Comparison of ENCODE assay signal across 12 cellular contexts in the genomic region with DNA sequence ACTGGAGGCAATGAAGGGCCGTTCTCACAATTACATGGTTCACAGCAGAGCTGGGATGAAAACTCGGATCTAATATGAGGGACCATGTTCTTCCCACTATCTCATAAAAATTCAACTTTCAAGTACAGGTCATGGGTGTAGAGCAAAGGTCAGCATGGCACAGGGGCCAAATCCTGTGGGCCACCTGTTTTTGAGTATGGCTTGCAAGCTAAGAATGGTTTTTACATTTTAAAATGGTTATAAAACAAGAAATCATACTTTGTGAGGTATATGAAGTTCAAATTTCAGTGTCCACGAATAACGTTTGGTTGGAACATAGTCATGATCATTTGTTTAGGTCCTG. TPM values are rescaled to one million over a fixed set of nuclear protein-coding genes. Genes with fewer than 3 reads are reported as not detected.
DNase-seq lines count a peak whose midpoint lies in the region; ATAC-seq and TF ChIP-seq lines count a peak whose summit lies in the region.
"Had no signal": no experiment of that assay in that cellular context is flagged by ENCODE, and none has a peak within 500 bp of the region (broad histone marks: within the 10 kb centered on the region; RNA-seq: fewer than 3 reads in every experiment).

No MANE protein-coding gene starts in this region.

- H3K27ac Mint-ChIP-seq in CD4-positive, CD25-positive, alpha-beta regulatory T cell = peak overlapping the region; percentile 90 to 95 (median 91)
- H3K27ac Mint-ChIP-seq in natural killer cell treated with Interleukin-12 subunit alpha and Interleukin-12 subunit beta and Interleukin-15 and Interleukin-18, amount 100 ng/mL, for 72 hours = peak overlapping the region; percentile 94 to 96

- H3K27me3 ChIP-seq in CD4-positive, CD25-positive, alpha-beta regulatory T cell (ENCODE audit: control insufficient read depth, insufficient read depth, low read length) = no peaks in the 10 kb centered on the region
- no peaks in the 10 kb centered on the region for H3K27me3 ChIP-seq in breast epithelium

- TF ChIP-seq POLR2A in NB4 (IDR thresholded peaks at IDR 0.05; ENCODE audit: extremely low read depth, insufficient read length) = no peak
- no peak for TF ChIP-seq POLR2A in breast epithelium (IDR thresholded peaks at IDR 0.05)

- peak overlapping the region; percentile 99 for H3K27ac ChIP-seq in CD4-positive, CD25-positive, alpha-beta regulatory T cell (ENCODE audit: insufficient read depth, low read length, poor library complexity, severe bottlenecking)
- H3K27ac ChIP-seq in breast epithelium = peak overlapping the region; percentile 8 to 30
- H3K27ac ChIP-seq: prostate gland, VCaP had no signal

- peak overlapping the region; percentile 95 for H3K4me3 ChIP-seq in CD4-positive, CD25-positive, alpha-beta regulatory T cell (ENCODE audit: low read depth, low read length)
- H3K4me3 ChIP-seq in NB4 (ENCODE audit: low read depth, low read length) (peak overlapping the region; percentile 35), breast epithelium (no peak overlapping the region)
- H3K4me3 ChIP-seq: prostate gland had no signal

- H3K27me3 Mint-ChIP-seq in CD4-positive, CD25-positive, alpha-beta regulatory T cell = no peaks in the 10 kb centered on the region
- H3K27me3 Mint-ChIP-seq in natural killer cell treated with Interleukin-12 subunit alpha and Interleukin-12 subunit beta and Interleukin-15 and Interleukin-18, amount 100 ng/mL, for 72 hours = no peaks in the 10 kb centered on the region

- H3K4me1 ChIP-seq in CD4-positive, CD25-positive, alpha-beta regulatory T cell (ENCODE audit: control insufficient read depth, insufficient read depth, low read length, poor library complexity, severe bottlenecking) = peaks cover 78% of the 10 kb centered on the region
- peaks cover 0 to 1% of the 10 kb centered on the region in 2 donors for H3K4me1 ChIP-seq in breast epithelium
- H3K4me1 ChIP-seq: Caco-2, prostate gland had no signal

- H3K36me3 ChIP-seq in CD4-positive, CD25-positive, alpha-beta regulatory T cell (ENCODE audit: control insufficient read depth, insufficient read depth, low read length) = peaks cover 5% of the 10 kb centered on the region
- no peaks in the 10 kb centered on the region for H3K36me3 ChIP-seq in breast epithelium
- H3K36me3 ChIP-seq: prostate gland had no signal

- H3K36me3 Mint-ChIP-seq in CD4-positive, CD25-positive, alpha-beta regulatory T cell = peaks cover 24% of the 10 kb centered on the region
- H3K36me3 Mint-ChIP-seq in natural killer cell treated with Interleukin-12 subunit alpha and Interleukin-12 subunit beta and Interleukin-15 and Interleukin-18, amount 100 ng/mL, for 72 hours = peaks cover 33% of the 10 kb centered on the region

- peaks cover 31 to 77% (median 56%) of the 10 kb centered on the region in 4 donors for H3K4me1 Mint-ChIP-seq in CD4-positive, CD25-positive, alpha-beta regulatory T cell
- peaks cover 63 to 74% of the 10 kb centered on the region in 2 donors for H3K4me1 Mint-ChIP-seq in natural killer cell treated with Interleukin-12 subunit alpha and Interleukin-12 subunit beta and Interleukin-15 and Interleukin-18, amount 100 ng/mL, for 72 hours (ENCODE audit: low read depth in 2 of 2)

- peak overlapping the region; percentile 89 to 99 (median 98) for H3K4me3 Mint-ChIP-seq in CD4-positive, CD25-positive, alpha-beta regulatory T cell
- peak overlapping the region; percentile 83 for H3K4me3 Mint-ChIP-seq in natural killer cell treated with Interleukin-12 subunit alpha and Interleukin-12 subunit beta and Interleukin-15 and Interleukin-18, amount 100 ng/mL, for 72 hours

- TF ChIP-seq CTCF in NB4 (IDR thresholded peaks at IDR 0.05; ENCODE audit: low read depth, low read length) (no peak), breast epithelium (IDR thresholded peaks at IDR 0.05) (no peak)

- DNase-seq in CD4-positive, CD25-positive, alpha-beta regulatory T cell = no peak
- DNase-seq in NB4 (ENCODE audit: low read depth) (no peak), breast epithelium (ENCODE audit: low spot score in 2 of 2) (no peak), NCI-H187 treated with DMSO at 0.1 percent for 48 hours (lab: John Stamatoyannopoulos, UW) (no peak)
- no peak for DNase-seq in natural killer cell treated with Interleukin-12 subunit alpha and Interleukin-12 subunit beta and Interleukin-15 and Interleukin-18, amount 100 ng/mL, for 72 hours (ENCODE audit: low spot score)
- DNase-seq: Caco-2 had no signal

- H3K9me3 ChIP-seq in CD4-positive, CD25-positive, alpha-beta regulatory T cell (ENCODE audit: control insufficient read depth in 2 of 2, low read length in 2 of 2) = no peaks in the 10 kb centered on the region
- no peaks in the 10 kb centered on the region for H3K9me3 ChIP-seq in breast epithelium
- H3K9me3 ChIP-seq: Caco-2, prostate gland had no signal

- intact Hi-C loops in breast epithelium (cut with DNase I; ENCODE audit: low total_unique reads) = no loop called here

- ATAC-seq in CD4-positive, CD25-positive, alpha-beta regulatory T cell (ENCODE audit: low read depth in 2 of 2) = no peak
- no peak for ATAC-seq in natural killer cell treated with Interleukin-12 subunit alpha and Interleukin-12 subunit beta and Interleukin-15 and Interleukin-18, amount 100 ng/mL, for 72 hours
- no peak for ATAC-seq in GM19035 (IDR thresholded peaks at IDR 0.05; ENCODE audit: unreplicated experiment)
- no peak for ATAC-seq in esophagus mucosa
- no peak for ATAC-seq in GM19023 (IDR thresholded peaks at IDR 0.05; ENCODE audit: unreplicated experiment)
- ATAC-seq: Panc1 had no signal

- peaks cover 0 to 1% (median 0%) of the 10 kb centered on the region in 7 donors for H3K9me3 Mint-ChIP-seq in CD4-positive, CD25-positive, alpha-beta regulatory T cell
- H3K9me3 Mint-ChIP-seq in natural killer cell treated with Interleukin-12 subunit alpha and Interleukin-12 subunit beta and Interleukin-15 and Interleukin-18, amount 100 ng/mL, for 72 hours = no peaks in the 10 kb centered on the region

RNA-seq across cellular contexts. Expression of gene MAP3K5, which starts 4.6 kb away (rescaled TPM):
- total RNA-seq in CD4-positive, CD25-positive, alpha-beta regulatory T cell = 44.0 TPM
- 10 to 100 TPM; 14.4 to 25.9 (median 17.9) TPM for polyA plus RNA-seq in CD4-positive, CD25-positive, alpha-beta regulatory T cell
- total RNA-seq in breast epithelium (10 to 100 TPM; 18.6 to 40.0 (median 33.2) TPM), esophagus mucosa (14.5 TPM)
- total RNA-seq in natural killer cell treated with Interleukin-12 subunit alpha and Interleukin-12 subunit beta and Interleukin-15 and Interleukin-18, amount 100 ng/mL, for 72 hours = 10 to 100 TPM; 27.9 to 33.0 TPM

RNA-seq across cellular contexts. Expression of gene PEX7, which starts 34.7 kb away (rescaled TPM):
- 4.1 TPM for total RNA-seq in CD4-positive, CD25-positive, alpha-beta regulatory T cell
- polyA plus RNA-seq in CD4-positive, CD25-positive, alpha-beta regulatory T cell = 1 to 10 TPM; 4.8 to 9.4 (median 6.3) TPM
- total RNA-seq in breast epithelium (10 to 100 TPM in 2 of 3 donors, 1 to 10 TPM in 1; 8.2 to 20.0 (median 19.3) TPM), esophagus mucosa (5.7 TPM)
- 1 to 10 TPM; 4.2 to 5.9 TPM for total RNA-seq in natural killer cell treated with Interleukin-12 subunit alpha and Interleukin-12 subunit beta and Interleukin-15 and Interleukin-18, amount 100 ng/mL, for 72 hours

Comparison
In these comparisons a context has a peak if more than half of its experiments do, and no peak if none do; other contexts are left out.
1. H3K4me3 ChIP-seq: peak in CD4-positive, CD25-positive, alpha-beta regulatory T cell (single experiment) and NB4 (single experiment); none in breast epithelium (0 of 3).